21 cellular contexts compared by ENCODE assay signal in the genomic region with DNA sequence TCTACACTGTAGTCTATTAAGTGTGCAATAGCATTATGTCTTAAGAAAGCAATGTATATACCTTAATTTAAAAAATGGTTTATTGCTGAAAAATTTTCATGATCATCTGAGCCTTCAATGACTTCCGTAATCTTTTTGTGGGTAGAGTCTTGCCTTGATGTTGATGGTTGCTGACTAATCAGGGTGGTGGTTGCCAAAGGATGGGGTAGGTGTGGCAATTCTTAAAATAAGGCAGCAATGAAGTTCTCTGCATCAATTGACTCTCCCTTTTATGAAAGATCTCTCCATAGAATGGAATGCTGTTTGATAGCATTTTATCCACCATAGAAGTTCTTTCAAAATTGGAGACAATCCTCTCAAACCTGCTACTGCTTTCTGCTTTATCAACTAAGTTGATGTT.
"Had no signal": no experiment of that assay in that cellular context is flagged by ENCODE, and none has a peak within 500 bp of the region (broad histone marks: within the 10 kb centered on the region; RNA-seq: fewer than 3 reads in every experiment).

No MANE protein-coding gene starts in this region.

- H3K27me3 ChIP-seq: cardiac muscle cell had no signal

- H3K4me3 ChIP-seq: cardiac muscle cell, SK-N-MC had no signal

- H3K27ac ChIP-seq: cardiac muscle cell, SK-N-MC, VCaP had no signal

- DNase-seq: activated CD4-positive, alpha-beta memory T cell treated with anti-CD3 and anti-CD28 coated beads for 36 hours; activated CD4-positive, alpha-beta T cell treated with anti-CD3 and anti-CD28 coated beads, Interleukin-2, amount 10 ng/mL, durations not matched to agents 7 days and 5 days; activated CD4-positive, CD25-positive, alpha-beta regulatory T cell; activated CD8-positive, alpha-beta memory T cell treated with anti-CD3 and anti-CD28 coated beads for 24 hours; activated effector memory CD4-positive, alpha-beta T cell treated with anti-CD3 and anti-CD28 coated beads, Interleukin-2, amount 50 U/mL, for 16 hours; activated naive CD4-positive, alpha-beta T cell treated with anti-CD3 and anti-CD28 coated beads for 36 hours; activated T-cell treated with anti-CD3 and anti-CD28 coated beads, Interleukin-2, amount 50 U/mL, for 4 hours; amygdala; cerebellar nuclear complex; Karpas-422; NCI-H1105; NCI-H1436; NCI-H1694 treated with DMSO at 0.1 percent for 48 hours; NCI-H2029 treated with DMSO at 0.1 percent for 48 hours; NCI-H524; SIG-M5; T-cell; T-helper 2 cell had no signal

- ATAC-seq: activated T-cell treated with anti-CD3 and anti-CD28 coated beads, Interleukin-2, amount 50 U/mL, for 4 hours; T-cell had no signal

- H3K36me3 ChIP-seq: cardiac muscle cell had no signal
